8 cellular contexts compared by ENCODE assay signal in genomic region chr12:89663577-89664357, GRCh38. TPM values are rescaled to one million over a fixed set of nuclear protein-coding genes. Genes with fewer than 3 reads are reported as not detected.
DNase-seq lines count a peak whose midpoint lies in the region; ATAC-seq and TF ChIP-seq lines count a peak whose summit lies in the region.

No MANE protein-coding gene starts in this region.

- no peaks in the 10 kb centered on the region; the same call in 1 of the 2 replicates for H3K36me3 ChIP-seq in Caco-2 (ENCODE audit: control insufficient read depth, insufficient read depth, low read length)
- H3K36me3 ChIP-seq in spleen, result no peaks in the 10 kb centered on the region

- no TSS peak for BruUV-seq in Caco-2 (replicated peaks; lab: Mats Ljungman, UMichigan)

- H3K4me1 ChIP-seq in Caco-2, result peaks cover 36% of the 10 kb centered on the region
- H3K4me1 ChIP-seq in foreskin keratinocyte, result peaks cover 7% of the 10 kb centered on the region
- H3K4me1 ChIP-seq in spleen, result peaks cover 14 to 93% (median 57%) of the 10 kb centered on the region in 6 donors

- ATAC-seq in GM19395 (IDR thresholded peaks at IDR 0.05; ENCODE audit: unreplicated experiment) (peak; percentile 83), HG03196 (IDR thresholded peaks at IDR 0.05; ENCODE audit: unreplicated experiment) (peak; percentile 75), T-helper 17 cell (peak; percentile 53), foreskin keratinocyte (peak; percentile 94)

- intact Hi-C loops in Caco-2 (cut with micrococcal nuclease; ENCODE audit: unreplicated experiment), result loop anchor here (5.0 kb wide), 1 partner anchor 44 kb away; the partner anchor contains the start of gene ATP2B1
- intact Hi-C loops in spleen (cut with DNase I; ENCODE audit: low total_unique reads), result no loop called here

- H3K4me3 Mint-ChIP-seq in Caco-2 (ENCODE audit: unreplicated experiment) (no peak overlapping the region), T-helper 17 cell (peak overlapping the region; percentile 78)

- peak overlapping the region; percentile 8 for H3K27ac Mint-ChIP-seq in Caco-2 (ENCODE audit: unreplicated experiment)
- H3K27ac Mint-ChIP-seq in T-helper 17 cell, result peak overlapping the region; percentile 92

- peaks cover 14% of the 10 kb centered on the region for H3K9me3 Mint-ChIP-seq in Caco-2 (ENCODE audit: unreplicated experiment)

- H3K27ac ChIP-seq in foreskin keratinocyte (no peak overlapping the region), spleen (peak overlapping the region in 3 of 8 donors; percentile 14 to 22 (median 21))

- POLR2A ChIA-PET in Caco-2 (lab: Charles Lee), result no interaction called here

- TF ChIP-seq CTCF in Caco-2 (IDR thresholded peaks at IDR 0.05; ENCODE audit: insufficient read depth in 1 of 2, low read depth in 1 of 2, low read length in 1 of 2, severe bottlenecking in 1 of 2, unreplicated experiment in 1 of 2) (no peak), foreskin keratinocyte (conservative IDR thresholded peaks at IDR 0.05) (no peak), spleen (IDR thresholded peaks at IDR 0.05 in 8 of 11, conservative IDR thresholded peaks at IDR 0.05 in 3 of 11) (no peak)

- CTCF ChIA-PET in Caco-2 (lab: Charles Lee), result no interaction called here

- in situ Hi-C loops in G401 (cut with HindIII; ENCODE audit: low sequenced_read_pairs), result no loop called here

- WGBS in spleen, 5 donors, result 31 to 36% (median 34%) methylated on average over 4 of the region's 4 CpGs

- H3K4me1 Mint-ChIP-seq in Caco-2 (ENCODE audit: low read depth, unreplicated experiment) (peaks cover 38% of the 10 kb centered on the region), T-helper 17 cell (peaks cover 56% of the 10 kb centered on the region)

- no peaks in the 10 kb centered on the region for H3K27me3 ChIP-seq in Caco-2 (replicated peaks; ENCODE audit: control insufficient read depth, insufficient read depth, low read length)
- no peaks in the 10 kb centered on the region for H3K27me3 ChIP-seq in foreskin keratinocyte
- H3K27me3 ChIP-seq in spleen (replicated peaks in 1 of 7), result no peaks in the 10 kb centered on the region

- H3K36me3 Mint-ChIP-seq in Caco-2 (ENCODE audit: insufficient read depth, unreplicated experiment) (peaks cover 17% of the 10 kb centered on the region), T-helper 17 cell (ENCODE audit: low read depth) (peaks cover 7% of the 10 kb centered on the region)

- H3K27me3 Mint-ChIP-seq in Caco-2 (ENCODE audit: insufficient read depth, unreplicated experiment) (no peaks in the 10 kb centered on the region), T-helper 17 cell (no peaks in the 10 kb centered on the region)

- DNase-seq in Caco-2, result no peak
- DNase-seq in T-helper 17 cell, result no peak
- peak; percentile 19 to 30 for DNase-seq in foreskin keratinocyte
- no peak for DNase-seq in spleen
- no peak for DNase-seq in G401 (ENCODE audit: low spot score)
- DNase-seq in NCI-H2029 treated with DMSO at 0.1 percent for 48 hours (lab: John Stamatoyannopoulos, UW), result no peak

- TF ChIP-seq POLR2A in spleen (IDR thresholded peaks at IDR 0.05), result no peak

- H3K9me3 ChIP-seq in Caco-2, result no peaks in the 10 kb centered on the region
- H3K9me3 ChIP-seq in T-helper 17 cell (ENCODE audit: control insufficient read depth, low read length, poor library complexity, severe bottlenecking), result no peaks in the 10 kb centered on the region
- no peaks in the 10 kb centered on the region for H3K9me3 ChIP-seq in spleen

- H3K4me3 ChIP-seq in Caco-2 (ENCODE audit: low read depth, low read length) (no peak overlapping the region), spleen (no peak overlapping the region)

RNA-seq across cellular contexts. Expression of gene ATP2B1, which starts 44.9 kb away (rescaled TPM):
- 97.7 and 107 TPM in 2 replicates for total RNA-seq in Caco-2 (2022)
- total RNA-seq in T-helper 17 cell, result 100 to 1,000 TPM; 123 to 158 TPM
- total RNA-seq in foreskin keratinocyte, result 28.0 and 32.5 TPM in 2 replicates
- polyA plus RNA-seq in foreskin keratinocyte, result 4.5 and 6.6 TPM in 2 replicates
- total RNA-seq in spleen, result 100 to 1,000 TPM in 2 of 7 donors, 10 to 100 TPM in 5; 64.2 to 130 (median 82.2) TPM
- polyA plus RNA-seq in spleen, result 10 to 100 TPM; 13.2 to 17.1 (median 14.0) TPM
- 9.0 and 12.7 TPM in 2 replicates for total RNA-seq in G401 (2014; rRNA removed; shearing (Covaris generic))

Comparison
In these comparisons a context has a peak if more than half of its experiments do, and no peak if none do; other contexts are left out.
1. DNase-seq: peak in foreskin keratinocyte (2 of 2); none in Caco-2 (0 of 2), T-helper 17 cell (0 of 3), spleen (single experiment), G401 (single experiment) and NCI-H2029 treated with DMSO at 0.1 percent for 48 hours (single experiment).
2. Peak in every context shown above with its lines, with median percentiles within 50 percentile points of each other: ATAC-seq.